ENCODE assay signal across 15 cellular contexts in genomic region chr1:178330153-178330552, GRCh38.
"Had no signal": no experiment of that assay in that cellular context is flagged by ENCODE, and none has a peak within 500 bp of the region (broad histone marks: within the 10 kb centered on the region; RNA-seq: fewer than 3 reads in every experiment).

No MANE protein-coding gene starts in this region.

- ATAC-seq: natural killer cell; right lobe of liver; stimulated activated naive B cell treated with anti-CD40 and anti-IgM and Interleukin-4, amounts not matched to agents 10 μg/mL and 1 μg/mL and 100 μg/mL, for 72 hours had no signal

- H3K27me3 Mint-ChIP-seq: activated CD4-positive, alpha-beta memory T cell treated with anti-CD3 and anti-CD28 coated beads, Interleukin-2, amount 10 ng/mL, durations not matched to agents 7 days and 5 days; progenitor cell of endocrine pancreas; stimulated activated naive B cell treated with anti-CD40 and anti-IgM and Interleukin-4, amounts not matched to agents 10 μg/mL and 1 μg/mL and 100 μg/mL, for 72 hours had no signal

- H3K27ac ChIP-seq: right lobe of liver, transverse colon had no signal

- H3K4me1 ChIP-seq: right lobe of liver had no signal

- DNase-seq: activated CD4-positive, alpha-beta memory T cell treated with anti-CD3 and anti-CD28 coated beads, Interleukin-2, amount 10 ng/mL, durations not matched to agents 7 days and 5 days; activated naive CD4-positive, alpha-beta T cell; central memory CD4-positive, alpha-beta T cell; effector memory CD4-positive, alpha-beta T cell; erythroblast; hypothalamus; left cardiac atrium; natural killer cell; right lobe of liver; stimulated activated CD4-positive, alpha-beta T cell treated with anti-CD3 and anti-CD28 coated beads, Interleukin-2, amount 100 ng/mL, for 24 hours; stimulated activated naive B cell treated with anti-CD40 and anti-IgM and Interleukin-4, amounts not matched to agents 10 μg/mL and 1 μg/mL and 100 μg/mL, for 72 hours; substantia nigra; transverse colon had no signal

- H3K4me3 Mint-ChIP-seq: activated CD4-positive, alpha-beta memory T cell treated with anti-CD3 and anti-CD28 coated beads, Interleukin-2, amount 10 ng/mL, durations not matched to agents 7 days and 5 days; natural killer cell; stimulated activated naive B cell treated with anti-CD40 and anti-IgM and Interleukin-4, amounts not matched to agents 10 μg/mL and 1 μg/mL and 100 μg/mL, for 72 hours had no signal

- H3K27ac Mint-ChIP-seq: activated CD4-positive, alpha-beta memory T cell treated with anti-CD3 and anti-CD28 coated beads, Interleukin-2, amount 10 ng/mL, durations not matched to agents 7 days and 5 days; natural killer cell; progenitor cell of endocrine pancreas; stimulated activated naive B cell treated with anti-CD40 and anti-IgM and Interleukin-4, amounts not matched to agents 10 μg/mL and 1 μg/mL and 100 μg/mL, for 72 hours had no signal

- H3K36me3 ChIP-seq: right lobe of liver, transverse colon had no signal

- H3K9me3 ChIP-seq: right lobe of liver, transverse colon had no signal

- H3K4me3 ChIP-seq: lung, right lobe of liver, transverse colon had no signal

- H3K27me3 ChIP-seq: right lobe of liver, transverse colon had no signal

- H3K36me3 Mint-ChIP-seq: natural killer cell; stimulated activated naive B cell treated with anti-CD40 and anti-IgM and Interleukin-4, amounts not matched to agents 10 μg/mL and 1 μg/mL and 100 μg/mL, for 72 hours had no signal

- H3K9me3 Mint-ChIP-seq: activated CD4-positive, alpha-beta memory T cell treated with anti-CD3 and anti-CD28 coated beads, Interleukin-2, amount 10 ng/mL, durations not matched to agents 7 days and 5 days; stimulated activated naive B cell treated with anti-CD40 and anti-IgM and Interleukin-4, amounts not matched to agents 10 μg/mL and 1 μg/mL and 100 μg/mL, for 72 hours had no signal

- H3K4me1 Mint-ChIP-seq: activated CD4-positive, alpha-beta memory T cell treated with anti-CD3 and anti-CD28 coated beads, Interleukin-2, amount 10 ng/mL, durations not matched to agents 7 days and 5 days; natural killer cell; stimulated activated naive B cell treated with anti-CD40 and anti-IgM and Interleukin-4, amounts not matched to agents 10 μg/mL and 1 μg/mL and 100 μg/mL, for 72 hours had no signal
